9 cellular contexts compared by ENCODE assay signal in genomic region chr2:134261398-134262131, GRCh38. TPM values are rescaled to one million over a fixed set of nuclear protein-coding genes. Genes with fewer than 3 reads are reported as not detected.
DNase-seq lines count a peak whose midpoint lies in the region; ATAC-seq and TF ChIP-seq lines count a peak whose summit lies in the region.
"Had no signal": no experiment of that assay in that cellular context is flagged by ENCODE, and none has a peak within 500 bp of the region (broad histone marks: within the 10 kb centered on the region; RNA-seq: fewer than 3 reads in every experiment).

No MANE protein-coding gene starts in this region.

- no peaks in the 10 kb centered on the region for H3K9me3 Mint-ChIP-seq in natural killer cell

- DNase-seq in GM13977 (ENCODE audit: low spot score) (peak; percentile 23), NAMALWA (ENCODE audit: low spot score) (peak; percentile 67), heart left ventricle (no peak), NCI-H146 treated with DMSO at 0.1 percent for 48 hours (lab: John Stamatoyannopoulos, UW; ENCODE audit: unreplicated experiment) (no peak), NCI-H69 (lab: John Stamatoyannopoulos, UW) (no peak), NCI-H1417 (lab: John Stamatoyannopoulos, UW) (no peak), natural killer cell (no peak)

- ATAC-seq in GM21737 (IDR thresholded peaks at IDR 0.05; ENCODE audit: unreplicated experiment) (peak; percentile 45), heart left ventricle (peak in 3 of 4 donors; percentile 43 to 59 (median 52)), natural killer cell (no peak)

- H3K27me3 ChIP-seq in heart left ventricle, result no peaks in the 10 kb centered on the region

- H3K4me1 Mint-ChIP-seq in natural killer cell, result peaks cover 24 to 44% of the 10 kb centered on the region in 2 donors

- TF ChIP-seq POLR2A in heart left ventricle (IDR thresholded peaks at IDR 0.05), result no peak

- peak overlapping the region; percentile 55 to 90 (median 80) for H3K27ac ChIP-seq in heart left ventricle
- H3K27ac ChIP-seq: HL-60 had no signal

- H3K4me3 ChIP-seq in heart left ventricle, result no peak overlapping the region

- TF ChIP-seq CTCF in GM13977 (IDR thresholded peaks at IDR 0.05; ENCODE audit: extremely low read depth, insufficient read depth, missing control alignments) (no peak), heart left ventricle (IDR thresholded peaks at IDR 0.05) (no peak), natural killer cell (IDR thresholded peaks at IDR 0.05) (no peak)

- no peak overlapping the region for H3K4me3 Mint-ChIP-seq in natural killer cell

- H3K9me3 ChIP-seq in heart left ventricle, result no peaks in the 10 kb centered on the region

- intact Hi-C loops in heart left ventricle (cut with DNase I) (loop anchor here in 4 of 10 donors (5.0 to 10.0 kb wide), 3 partner anchors 143 to 151 kb away; no protein-coding TSS in a partner anchor), natural killer cell (cut with micrococcal nuclease) (no loop called here)

- H3K27ac Mint-ChIP-seq in natural killer cell, result no peak overlapping the region

- H3K36me3 ChIP-seq in heart left ventricle, result peaks cover 0 to 4% (median 0%) of the 10 kb centered on the region in 9 donors

- in situ Hi-C loops in GM13977 (cut with MboI; ENCODE audit: low pct_unique_long_range_greater_than_20kb, low sequenced_read_pairs, unreplicated experiment), result no loop called here

- no peaks in the 10 kb centered on the region for H3K36me3 Mint-ChIP-seq in natural killer cell

- peaks cover 18 to 28% of the 10 kb centered on the region in 2 donors for H3K27me3 Mint-ChIP-seq in natural killer cell (ENCODE audit: low read depth in 2 of 2)

- WGBS in heart left ventricle, 4 donors, result 53 to 64% (median 57%) methylated on average over 6 of the region's 6 CpGs

- peaks cover 16 to 74% (median 61%) of the 10 kb centered on the region in 12 donors for H3K4me1 ChIP-seq in heart left ventricle

RNA-seq across cellular contexts. Expression of gene MGAT5, which starts 7.7 kb away (rescaled TPM):
- 100 to 1,000 TPM in 3 of 9 donors, 10 to 100 TPM in 6; 63.1 to 116 (median 84.5) TPM for total RNA-seq in heart left ventricle
- polyA plus RNA-seq in heart left ventricle, result 10 to 100 TPM in 1 of 2 donors, 1 to 10 TPM in 1; 9.7 to 38.8 TPM
- 10 to 100 TPM; 39.7 to 58.2 (median 57.0) TPM for total RNA-seq in natural killer cell

Comparison
In these comparisons a context has a peak if more than half of its experiments do, and no peak if none do; other contexts are left out.
1. DNase-seq: peak in GM13977 (single experiment) and NAMALWA (single experiment); none in heart left ventricle (0 of 5), NCI-H146 treated with DMSO at 0.1 percent for 48 hours (single experiment), NCI-H69 (single experiment), NCI-H1417 (0 of 3) and natural killer cell (single experiment).
2. ATAC-seq: peak in GM21737 (single experiment) and heart left ventricle (3 of 4); none in natural killer cell (0 of 3).